In the genomic region with DNA sequence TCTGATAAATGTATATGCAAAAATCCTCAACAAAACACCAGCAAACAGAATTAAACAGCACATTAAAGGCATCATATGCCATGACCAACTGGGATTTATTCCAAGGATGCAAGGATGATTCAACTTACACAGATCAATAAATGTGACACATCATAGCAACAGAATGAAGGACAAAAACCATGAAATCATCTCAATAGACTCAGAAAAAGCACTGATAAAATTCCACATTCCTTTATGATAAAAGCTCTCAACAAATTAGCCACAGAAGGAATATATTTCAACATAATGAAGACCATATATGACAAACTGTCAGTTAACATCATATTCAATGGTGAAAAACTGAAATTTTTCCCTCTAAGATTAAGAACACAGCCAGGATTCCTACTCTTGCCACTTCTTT, we compare ENCODE assay signal across 1 cellular context.
A peak's percentile ranks its signal among the peaks of the same experiment; 100 is the strongest.
TF ChIP-seq lines count a peak whose summit lies in the region.

No MANE protein-coding gene starts in this region.

TF ChIP-seq in SK-N-SH, 30 proteins besides CTCF, POLR2A, EP300 and RAD21 (continued from another document):
- TF ChIP-seq, protein P1, sequence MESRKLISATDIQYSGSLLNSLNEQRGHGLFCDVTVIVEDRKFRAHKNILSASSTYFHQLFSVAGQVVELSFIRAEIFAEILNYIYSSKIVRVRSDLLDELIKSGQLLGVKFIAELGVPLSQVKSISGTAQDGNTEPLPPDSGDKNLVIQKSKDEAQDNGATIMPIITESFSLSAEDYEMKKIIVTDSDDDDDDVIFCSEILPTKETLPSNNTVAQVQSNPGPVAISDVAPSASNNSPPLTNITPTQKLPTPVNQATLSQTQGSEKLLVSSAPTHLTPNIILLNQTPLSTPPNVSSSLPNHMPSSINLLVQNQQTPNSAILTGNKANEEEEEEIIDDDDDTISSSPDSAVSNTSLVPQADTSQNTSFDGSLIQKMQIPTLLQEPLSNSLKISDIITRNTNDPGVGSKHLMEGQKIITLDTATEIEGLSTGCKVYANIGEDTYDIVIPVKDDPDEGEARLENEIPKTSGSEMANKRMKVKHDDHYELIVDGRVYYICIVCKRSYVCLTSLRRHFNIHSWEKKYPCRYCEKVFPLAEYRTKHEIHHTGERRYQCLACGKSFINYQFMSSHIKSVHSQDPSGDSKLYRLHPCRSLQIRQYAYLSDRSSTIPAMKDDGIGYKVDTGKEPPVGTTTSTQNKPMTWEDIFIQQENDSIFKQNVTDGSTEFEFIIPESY (IDR thresholded peaks at IDR 0.05; ENCODE audit: borderline replicate concordance, low read depth) = peak; percentile 62; the same call in 1 of the 2 replicates
- peak; percentile 78 for TF ChIP-seq NFIC (IDR thresholded peaks at IDR 0.05; ENCODE audit: borderline replicate concordance)
- TF ChIP-seq EZH2phosphoT487 (IDR thresholded peaks at IDR 0.05; ENCODE audit: borderline replicate concordance, low read depth) = no peak
- no peak for TF ChIP-seq SIN3A (IDR thresholded peaks at IDR 0.05; ENCODE audit: borderline replicate concordance, low read depth, low read length)
- TF ChIP-seq SMC3 (IDR thresholded peaks at IDR 0.05; ENCODE audit: low read depth, low read length) = no peak
- TF ChIP-seq, protein P2, sequence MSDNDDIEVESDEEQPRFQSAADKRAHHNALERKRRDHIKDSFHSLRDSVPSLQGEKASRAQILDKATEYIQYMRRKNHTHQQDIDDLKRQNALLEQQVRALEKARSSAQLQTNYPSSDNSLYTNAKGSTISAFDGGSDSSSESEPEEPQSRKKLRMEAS (IDR thresholded peaks at IDR 0.05; ENCODE audit: low read depth) = peak; percentile 38; the same call in 1 of the 2 replicates
- no peak for TF ChIP-seq FOXJ3 (CRISPR knock-in tag; IDR thresholded peaks at IDR 0.05)
- TF ChIP-seq, protein P3, sequence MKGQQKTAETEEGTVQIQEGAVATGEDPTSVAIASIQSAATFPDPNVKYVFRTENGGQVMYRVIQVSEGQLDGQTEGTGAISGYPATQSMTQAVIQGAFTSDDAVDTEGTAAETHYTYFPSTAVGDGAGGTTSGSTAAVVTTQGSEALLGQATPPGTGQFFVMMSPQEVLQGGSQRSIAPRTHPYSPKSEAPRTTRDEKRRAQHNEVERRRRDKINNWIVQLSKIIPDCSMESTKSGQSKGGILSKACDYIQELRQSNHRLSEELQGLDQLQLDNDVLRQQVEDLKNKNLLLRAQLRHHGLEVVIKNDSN (IDR thresholded peaks at IDR 0.05; ENCODE audit: borderline replicate concordance, low read depth) = no peak
- TF ChIP-seq GABPA (IDR thresholded peaks at IDR 0.05; ENCODE audit: low read depth) = no peak
- TF ChIP-seq, protein P4, sequence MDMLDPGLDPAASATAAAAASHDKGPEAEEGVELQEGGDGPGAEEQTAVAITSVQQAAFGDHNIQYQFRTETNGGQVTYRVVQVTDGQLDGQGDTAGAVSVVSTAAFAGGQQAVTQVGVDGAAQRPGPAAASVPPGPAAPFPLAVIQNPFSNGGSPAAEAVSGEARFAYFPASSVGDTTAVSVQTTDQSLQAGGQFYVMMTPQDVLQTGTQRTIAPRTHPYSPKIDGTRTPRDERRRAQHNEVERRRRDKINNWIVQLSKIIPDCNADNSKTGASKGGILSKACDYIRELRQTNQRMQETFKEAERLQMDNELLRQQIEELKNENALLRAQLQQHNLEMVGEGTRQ (IDR thresholded peaks at IDR 0.05; ENCODE audit: borderline replicate concordance, low read depth, low read length) = no peak
- TF ChIP-seq ELF1 (IDR thresholded peaks at IDR 0.05) = no peak
- TF ChIP-seq MXI1 (IDR thresholded peaks at IDR 0.05; ENCODE audit: low read depth, low read length) = no peak
- no peak for TF ChIP-seq RCOR1 (IDR thresholded peaks at IDR 0.05; ENCODE audit: low read length)
- TF ChIP-seq GATA2 (CRISPR knock-in tag; IDR thresholded peaks at IDR 0.05) = no peak
- no peak for TF ChIP-seq RFX5 (IDR thresholded peaks at IDR 0.05; ENCODE audit: low read length)
- no peak for TF ChIP-seq CHD2 (IDR thresholded peaks at IDR 0.05; ENCODE audit: low read length, partially characterized antibody)
- TF ChIP-seq RXRA (IDR thresholded peaks at IDR 0.05; ENCODE audit: borderline replicate concordance, low read depth) = peak; percentile 51; the same call in 1 of the 2 replicates
- TF ChIP-seq FOSL2 (IDR thresholded peaks at IDR 0.05; ENCODE audit: borderline replicate concordance, low read depth) = peak; percentile 86; the same call in 1 of the 2 replicates
- TF ChIP-seq TEAD4 (IDR thresholded peaks at IDR 0.05; ENCODE audit: borderline replicate concordance, insufficient read depth) = peak; percentile 90
- peak; percentile 36; the same call in 1 of the 2 replicates for TF ChIP-seq MEF2A (IDR thresholded peaks at IDR 0.05; ENCODE audit: borderline replicate concordance, low read depth)
- TF ChIP-seq, protein P5, sequence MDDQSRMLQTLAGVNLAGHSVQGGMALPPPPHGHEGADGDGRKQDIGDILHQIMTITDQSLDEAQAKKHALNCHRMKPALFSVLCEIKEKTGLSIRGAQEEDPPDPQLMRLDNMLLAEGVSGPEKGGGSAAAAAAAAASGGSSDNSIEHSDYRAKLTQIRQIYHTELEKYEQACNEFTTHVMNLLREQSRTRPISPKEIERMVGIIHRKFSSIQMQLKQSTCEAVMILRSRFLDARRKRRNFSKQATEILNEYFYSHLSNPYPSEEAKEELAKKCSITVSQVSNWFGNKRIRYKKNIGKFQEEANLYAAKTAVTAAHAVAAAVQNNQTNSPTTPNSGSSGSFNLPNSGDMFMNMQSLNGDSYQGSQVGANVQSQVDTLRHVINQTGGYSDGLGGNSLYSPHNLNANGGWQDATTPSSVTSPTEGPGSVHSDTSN (IDR thresholded peaks at IDR 0.05) = peak; percentile 96
- TF ChIP-seq FOXM1 (IDR thresholded peaks at IDR 0.05; ENCODE audit: low read depth) = peak; percentile 75; the same call in 1 of the 2 replicates
- TF ChIP-seq, protein P6, sequence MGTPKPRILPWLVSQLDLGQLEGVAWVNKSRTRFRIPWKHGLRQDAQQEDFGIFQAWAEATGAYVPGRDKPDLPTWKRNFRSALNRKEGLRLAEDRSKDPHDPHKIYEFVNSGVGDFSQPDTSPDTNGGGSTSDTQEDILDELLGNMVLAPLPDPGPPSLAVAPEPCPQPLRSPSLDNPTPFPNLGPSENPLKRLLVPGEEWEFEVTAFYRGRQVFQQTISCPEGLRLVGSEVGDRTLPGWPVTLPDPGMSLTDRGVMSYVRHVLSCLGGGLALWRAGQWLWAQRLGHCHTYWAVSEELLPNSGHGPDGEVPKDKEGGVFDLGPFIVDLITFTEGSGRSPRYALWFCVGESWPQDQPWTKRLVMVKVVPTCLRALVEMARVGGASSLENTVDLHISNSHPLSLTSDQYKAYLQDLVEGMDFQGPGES (IDR thresholded peaks at IDR 0.05; ENCODE audit: low read depth, low read length) = no peak
- peak; percentile 89 for TF ChIP-seq JUND (IDR thresholded peaks at IDR 0.05)
